9 cellular contexts compared by ENCODE assay signal in the genomic region with DNA sequence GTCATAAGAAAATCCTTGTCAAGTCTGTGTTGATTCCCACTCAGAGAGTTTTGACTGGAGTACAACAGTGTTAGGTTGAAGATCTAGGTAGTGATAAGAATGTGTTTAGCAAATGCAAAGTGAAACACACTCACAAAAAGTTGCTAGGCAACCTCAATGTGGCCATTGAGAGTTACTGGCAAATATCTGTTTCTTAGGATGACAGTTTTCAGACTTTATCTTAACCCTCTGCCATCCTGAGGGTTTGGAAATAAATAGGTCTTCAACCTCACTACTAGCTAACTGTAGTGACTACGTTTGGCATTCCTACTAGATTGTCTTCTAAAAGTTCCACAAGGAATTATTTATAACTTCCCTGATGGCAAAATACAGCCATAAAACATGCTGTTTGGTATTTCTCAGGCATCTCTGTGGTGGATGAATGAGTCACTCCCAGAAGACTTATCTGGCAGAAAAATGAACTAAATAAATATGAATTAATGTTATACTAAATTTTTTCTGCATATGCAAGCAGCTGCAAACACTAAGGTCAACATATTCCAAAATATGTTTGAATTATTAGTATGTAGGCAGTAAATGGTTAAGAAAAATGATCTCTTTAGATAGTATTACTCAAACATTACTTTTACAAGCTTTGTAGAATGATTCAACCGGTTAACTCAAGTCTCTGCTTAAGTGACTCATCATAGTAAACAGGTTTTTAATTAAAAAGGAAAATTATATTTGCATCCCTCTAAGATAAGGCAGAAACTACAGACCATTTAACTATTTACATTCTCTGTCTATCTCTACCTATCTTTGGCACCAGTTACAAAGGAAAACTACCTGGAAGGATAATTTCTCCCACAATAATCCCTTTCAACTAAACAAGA. TPM values are rescaled to one million over a fixed set of nuclear protein-coding genes. Genes with fewer than 3 reads are reported as not detected.
DNase-seq lines count a peak whose midpoint lies in the region; FAIRE-seq and TF ChIP-seq lines count a peak whose summit lies in the region.
"Had no signal": no experiment of that assay in that cellular context is flagged by ENCODE, and none has a peak within 500 bp of the region (broad histone marks: within the 10 kb centered on the region; RNA-seq: fewer than 3 reads in every experiment).

No MANE protein-coding gene starts in this region.

- H3K4me1 Mint-ChIP-seq in HFFc6 (ENCODE audit: low read depth) = peaks cover 64% of the 10 kb centered on the region

- FAIRE-seq in GM12892 (lab: Jason Lieb, UNC) = no peak

- H3K4me3 Mint-ChIP-seq in HFFc6 = peak overlapping the region; percentile 76

- TF ChIP-seq POLR2A in GM12892 (IDR thresholded peaks at IDR 0.05; ENCODE audit: low read depth, low read length) = no peak

- no peak for TF ChIP-seq CTCF in HFFc6 (IDR thresholded peaks at IDR 0.05)

- H3K9me3 Mint-ChIP-seq in HFFc6 = no peaks in the 10 kb centered on the region

- peak overlapping the region; percentile 97 for H3K27ac Mint-ChIP-seq in HFFc6

- DNase-seq in ACHN (peak; percentile 65), HFFc6 (peak; percentile 95), amniotic stem cell (lab: John Stamatoyannopoulos, UW) (peak; percentile 62), left kidney (ENCODE audit: low read depth, low spot score) (peak; percentile 62), GM12892 (ENCODE audit: insufficient read length) (no peak), ecto neural progenitor cell (ENCODE audit: low spot score) (no peak), NCI-H2107 treated with DMSO at 0.1 percent for 48 hours (lab: John Stamatoyannopoulos, UW; ENCODE audit: unreplicated experiment) (no peak)
- DNase-seq in stimulated activated CD4-positive, alpha-beta T cell treated with anti-CD3 and anti-CD28 coated beads, Interleukin-12 subunit alpha, Interleukin-12 subunit beta, amount 100 ng/mL, for 4 hours = no peak
- DNase-seq: NCI-H2171 treated with DMSO at 0.1 percent for 48 hours had no signal

- in situ Hi-C loops in ACHN (cut with HindIII; ENCODE audit: low pct_ligation_motif_present, low pct_unique_long_range_greater_than_20kb, low sequenced_read_pairs) = no loop called here

- 0 out of 2 replicates have a peak, but pooled peaks cover 8% of the 10 kb centered on the region for H3K36me3 Mint-ChIP-seq in HFFc6 (ENCODE audit: low read depth)

- H3K27me3 Mint-ChIP-seq in HFFc6 (ENCODE audit: insufficient read depth) = peaks cover 3% of the 10 kb centered on the region

RNA-seq across cellular contexts. Expression of a gene that starts 17.1 kb away (rescaled TPM):
- 10 to 100 TPM; 23.2 to 39.5 (median 27.4) TPM for total RNA-seq in HFFc6 (2021; fragmentation: NEBNext Ultra II Directional; extraction: Animal tissue kit (Norgen Biotek cat#: 25700))
- 0.49 TPM for polyA plus RNA-seq in GM12892 (2012; ENCODE audit: missing spikeins)

RNA-seq across cellular contexts. Expression of a gene that starts 27.2 kb away (rescaled TPM):
- total RNA-seq in HFFc6 (2021; fragmentation: NEBNext Ultra II Directional; extraction: Animal tissue kit (Norgen Biotek cat#: 25700)) = not detected
- 0.28 TPM for polyA plus RNA-seq in GM12892 (2012; ENCODE audit: missing spikeins)

Comparison
In these comparisons a context has a peak if more than half of its experiments do, and no peak if none do; other contexts are left out.
1. DNase-seq: peak in ACHN (single experiment), HFFc6 (single experiment), amniotic stem cell (single experiment) and left kidney (single experiment); none in GM12892 (single experiment), stimulated activated CD4-positive, alpha-beta T cell treated with anti-CD3 and anti-CD28 coated beads, Interleukin-12 subunit alpha, Interleukin-12 subunit beta, amount 100 ng/mL, for 4 hours (single experiment), ecto neural progenitor cell (single experiment) and NCI-H2107 treated with DMSO at 0.1 percent for 48 hours (single experiment).